In the genomic region with DNA sequence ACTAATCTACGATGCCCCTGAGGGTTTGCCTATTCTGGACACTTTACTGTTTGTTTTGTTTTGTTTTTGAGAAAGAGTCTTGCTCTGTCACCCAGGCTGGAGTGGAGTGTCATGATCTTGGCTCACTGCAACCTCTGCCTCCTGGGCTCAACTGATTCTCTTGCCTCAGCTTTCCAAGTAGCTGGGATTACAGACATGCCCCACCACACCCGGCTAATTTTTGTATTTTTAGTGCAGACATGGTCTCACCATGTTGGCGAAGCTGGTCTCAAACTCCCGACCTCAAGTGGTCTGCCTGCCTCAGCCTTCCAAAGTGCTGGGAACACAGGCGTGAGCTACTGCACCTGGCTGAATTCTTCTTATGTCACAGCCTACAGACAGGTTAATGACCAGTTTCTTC, we compare ENCODE assay signal across 23 cellular contexts.
DNase-seq lines count a peak whose midpoint lies in the region; ATAC-seq and TF ChIP-seq lines count a peak whose summit lies in the region.
"Had no signal": no experiment of that assay in that cellular context is flagged by ENCODE, and none has a peak within 500 bp of the region (broad histone marks: within the 10 kb centered on the region; RNA-seq: fewer than 3 reads in every experiment).

No MANE protein-coding gene starts in this region.

- H3K36me3 ChIP-seq in stomach (no peaks in the 10 kb centered on the region), lower lobe of right lung (no peaks in the 10 kb centered on the region)
- H3K36me3 ChIP-seq: BE2C, BLaER1 had no signal

- no peak for ATAC-seq in lower lobe of right lung
- no peak for ATAC-seq in GM19397 (IDR thresholded peaks at IDR 0.05; ENCODE audit: unreplicated experiment)
- ATAC-seq: GM12878 had no signal

- intact Hi-C loops in stomach (cut with DNase I; ENCODE audit: low total_unique reads) (no loop called here), lower lobe of right lung (cut with DNase I) (no loop called here)

- no peak for DNase-seq in chondrocyte (ENCODE audit: low spot score)
- DNase-seq in nephron progenitor cell = no peak
- DNase-seq in stomach = no peak
- DNase-seq in lower lobe of right lung = no peak
- DNase-seq: 8988T; ACHN; BE2C; C1 segment of cervical spinal cord; CD4-positive, alpha-beta memory T cell; CD4-positive, CD25-positive, alpha-beta regulatory T cell; CD8-positive, alpha-beta memory T cell; COR-L47; DMS 273 treated with DMSO at 0.1 percent for 48 hours; DMS153; DMS53; DMS79; DND-41; EL; GDM1 had no signal

- TF ChIP-seq CTCF in chondrocyte (IDR thresholded peaks at IDR 0.05) (no peak), nephron progenitor cell (IDR thresholded peaks at IDR 0.05) (no peak), stomach (IDR thresholded peaks at IDR 0.05) (no peak), lower lobe of right lung (IDR thresholded peaks at IDR 0.05) (no peak)

- H3K9me3 ChIP-seq in stomach (no peaks in the 10 kb centered on the region), lower lobe of right lung (no peaks in the 10 kb centered on the region)
- H3K9me3 ChIP-seq: BE2C, BLaER1 had no signal

- peaks cover 6% of the 10 kb centered on the region for H3K9me3 Mint-ChIP-seq in chondrocyte (ENCODE audit: low read depth)
- no peaks in the 10 kb centered on the region for H3K9me3 Mint-ChIP-seq in nephron progenitor cell

- H3K4me3 Mint-ChIP-seq in chondrocyte (ENCODE audit: unreplicated experiment) (no peak overlapping the region), nephron progenitor cell (no peak overlapping the region)
- H3K4me3 Mint-ChIP-seq: CD4-positive, alpha-beta memory T cell; CD4-positive, CD25-positive, alpha-beta regulatory T cell; CD8-positive, alpha-beta memory T cell had no signal

- H3K27ac ChIP-seq in stomach = no peak overlapping the region
- H3K27ac ChIP-seq in lower lobe of right lung = no peak overlapping the region
- H3K27ac ChIP-seq: BLaER1 had no signal

- H3K27me3 ChIP-seq in stomach (no peaks in the 10 kb centered on the region), lower lobe of right lung (ENCODE audit: low read depth) (no peaks in the 10 kb centered on the region)
- H3K27me3 ChIP-seq: BE2C, BLaER1 had no signal

- H3K27me3 Mint-ChIP-seq in chondrocyte (ENCODE audit: low read depth) (no peaks in the 10 kb centered on the region), nephron progenitor cell (ENCODE audit: low read depth, poor library complexity) (no peaks in the 10 kb centered on the region)
- H3K27me3 Mint-ChIP-seq: CD4-positive, CD25-positive, alpha-beta regulatory T cell had no signal

- H3K27ac Mint-ChIP-seq in chondrocyte (ENCODE audit: unreplicated experiment) (peak overlapping the region; percentile 49), nephron progenitor cell (peak overlapping the region; percentile 13)
- H3K27ac Mint-ChIP-seq: CD4-positive, alpha-beta memory T cell; CD4-positive, CD25-positive, alpha-beta regulatory T cell; CD8-positive, alpha-beta memory T cell had no signal

- H3K4me3 ChIP-seq in stomach (no peak overlapping the region), lower lobe of right lung (no peak overlapping the region)
- H3K4me3 ChIP-seq: BLaER1, GM12878 had no signal

- 82 to 90% (median 85%) methylated on average over 5 of the region's 5 CpGs for WGBS in stomach, 5 donors

- H3K4me1 Mint-ChIP-seq in chondrocyte (ENCODE audit: low read depth) = peaks cover 21% of the 10 kb centered on the region
- peaks cover 20% of the 10 kb centered on the region for H3K4me1 Mint-ChIP-seq in nephron progenitor cell
- H3K4me1 Mint-ChIP-seq: CD4-positive, CD25-positive, alpha-beta regulatory T cell; CD8-positive, alpha-beta memory T cell had no signal

- no peak for TF ChIP-seq EP300 in stomach (IDR thresholded peaks at IDR 0.05)

- H3K36me3 Mint-ChIP-seq in chondrocyte (ENCODE audit: low read depth) (no peaks in the 10 kb centered on the region), nephron progenitor cell (ENCODE audit: low read depth) (no peaks in the 10 kb centered on the region)
- H3K36me3 Mint-ChIP-seq: CD14-positive monocyte; CD4-positive, alpha-beta memory T cell; CD4-positive, CD25-positive, alpha-beta regulatory T cell; CD8-positive, alpha-beta memory T cell had no signal

- H3K4me1 ChIP-seq in stomach (no peaks in the 10 kb centered on the region), lower lobe of right lung (no peaks in the 10 kb centered on the region)
- H3K4me1 ChIP-seq: BE2C had no signal

- no peak for TF ChIP-seq POLR2A in stomach (IDR thresholded peaks at IDR 0.05)
